21 cellular contexts compared by ENCODE assay signal in genomic region chr17:78238823-78239488, GRCh38. TPM values are rescaled to one million over a fixed set of nuclear protein-coding genes. Genes with fewer than 3 reads are reported as not detected.
"Had no signal": no experiment of that assay in that cellular context is flagged by ENCODE, and none has a peak within 500 bp of the region (broad histone marks: within the 10 kb centered on the region; RNA-seq: fewer than 3 reads in every experiment).

No MANE protein-coding gene starts in this region.

- H3K27ac Mint-ChIP-seq: activated naive CD8-positive, alpha-beta T cell treated with anti-CD3 and anti-CD28 coated beads, Interleukin-2, amount 50 U/mL, for 24 hours; activated T-helper 1 cell treated with anti-CD3 and anti-CD28 coated beads, Interleukin-12 subunit alpha, Interleukin-12 subunit beta, Interleukin-2, Interleukin-4 antibody, amounts not matched to agents 30 ng/mL and 10 ng/mL and 1 ng/mL, durations not matched to agents 14 hours and 24 hours and 36 hours; mesothelial cell of epicardium had no signal

- H3K9me3 ChIP-seq: gastrocnemius medialis, stomach, thyroid gland, uterus had no signal

- H3K4me1 ChIP-seq: thyroid gland, uterus had no signal

- H3K9me3 Mint-ChIP-seq: activated naive CD8-positive, alpha-beta T cell treated with anti-CD3 and anti-CD28 coated beads, Interleukin-2, amount 50 U/mL, for 24 hours; activated T-helper 1 cell treated with anti-CD3 and anti-CD28 coated beads, Interleukin-12 subunit alpha, Interleukin-12 subunit beta, Interleukin-2, Interleukin-4 antibody, amounts not matched to agents 30 ng/mL and 10 ng/mL and 1 ng/mL, durations not matched to agents 14 hours and 24 hours and 36 hours; mesothelial cell of epicardium had no signal

- H3K4me3 ChIP-seq: gastrocnemius medialis, stomach, thyroid gland, uterus had no signal

- H3K36me3 ChIP-seq: gastrocnemius medialis, stomach, thyroid gland, uterus had no signal

- DNase-seq: activated CD4-positive, alpha-beta T cell treated with anti-CD3 and anti-CD28 coated beads for 4 hours; activated naive CD4-positive, alpha-beta T cell treated with Interleukin-2 at 50 U/mL for 16 hours; activated naive CD8-positive, alpha-beta T cell treated with anti-CD3 and anti-CD28 coated beads, Interleukin-2, amount 50 U/mL, for 24 hours; gastrocnemius medialis; kidney glomerular epithelial cell; retina; stimulated activated CD4-positive, alpha-beta T cell treated with anti-CD3 and anti-CD28 coated beads, Interleukin-15, amount 100 ng/mL, for 24 hours; stimulated activated CD4-positive, alpha-beta T cell treated with anti-CD3 and anti-CD28 coated beads, Interleukin-4, amount 100 ng/mL, for 24 hours; stomach; T1000; thyroid gland; uterus had no signal

- H3K27me3 Mint-ChIP-seq: activated naive CD8-positive, alpha-beta T cell treated with anti-CD3 and anti-CD28 coated beads, Interleukin-2, amount 50 U/mL, for 24 hours had no signal

- ATAC-seq: activated naive CD8-positive, alpha-beta T cell treated with anti-CD3 and anti-CD28 coated beads, Interleukin-2, amount 50 U/mL, for 24 hours; gastrocnemius medialis had no signal

- H3K4me3 Mint-ChIP-seq: activated naive CD8-positive, alpha-beta T cell treated with anti-CD3 and anti-CD28 coated beads, Interleukin-2, amount 50 U/mL, for 24 hours; activated T-helper 1 cell treated with anti-CD3 and anti-CD28 coated beads, Interleukin-12 subunit alpha, Interleukin-12 subunit beta, Interleukin-2, Interleukin-4 antibody, amounts not matched to agents 30 ng/mL and 10 ng/mL and 1 ng/mL, durations not matched to agents 14 hours and 24 hours and 36 hours; mesothelial cell of epicardium had no signal

- FAIRE-seq: astrocyte, colon, endothelial cell of umbilical vein had no signal

- H3K36me3 Mint-ChIP-seq: mesothelial cell of epicardium had no signal

- H3K27ac ChIP-seq: gastrocnemius medialis, stomach, thyroid gland, uterus, VCaP had no signal

- H3K27me3 ChIP-seq: gastrocnemius medialis, thyroid gland, uterus had no signal

RNA-seq across cellular contexts. Expression of gene TMEM235, which starts 7.5 kb away (rescaled TPM):
- total RNA-seq: activated T-helper 1 cell treated with anti-CD3 and anti-CD28 coated beads, Interleukin-12 subunit alpha, Interleukin-12 subunit beta, Interleukin-2, Interleukin-4 antibody, amounts not matched to agents 30 ng/mL and 10 ng/mL and 1 ng/mL, durations not matched to agents 14 hours and 24 hours and 36 hours; astrocyte; fibroblast of lung; gastrocnemius medialis; lower leg skin; skeletal muscle tissue; stomach; thyroid gland; uterus had no signal
- polyA plus RNA-seq: fibroblast of lung, stomach had no signal
